ENCODE assay signal across 9 cellular contexts in genomic region chr3:178536271-178537079, GRCh38. TPM values are rescaled to one million over a fixed set of nuclear protein-coding genes. Genes with fewer than 3 reads are reported as not detected.
DNase-seq lines count a peak whose midpoint lies in the region; FAIRE-seq and TF ChIP-seq lines count a peak whose summit lies in the region.
"Had no signal": no experiment of that assay in that cellular context is flagged by ENCODE, and none has a peak within 500 bp of the region (broad histone marks: within the 10 kb centered on the region; RNA-seq: fewer than 3 reads in every experiment).

Gene KCNMB2 (plus strand): TSS chr3:178536436.

- no peak; the same call in 1 of the 2 replicates for TF ChIP-seq POLR2A in GM12891 (IDR thresholded peaks at IDR 0.05; ENCODE audit: low read depth, low read length)

- H3K4me1 ChIP-seq in parathyroid adenoma (no peaks in the 10 kb centered on the region), BE2C (no peaks in the 10 kb centered on the region)

- peak within 1 kb of the TSS; percentile 72 for H2AFZ ChIP-seq in parathyroid adenoma

- TF ChIP-seq CTCF in fibroblast of pulmonary artery (IDR thresholded peaks at IDR 0.05; ENCODE audit: low read length, missing control alignments), result no peak
- TF ChIP-seq CTCF in parathyroid adenoma (IDR thresholded peaks at IDR 0.05), result no peak
- TF ChIP-seq CTCF in BE2C (IDR thresholded peaks at IDR 0.05; ENCODE audit: low read depth, low read length), result no peak

- DNase-seq in GM12891 (ENCODE audit: insufficient read length, low spot score) (no peak), NCI-H2227 treated with DMSO at 0.1 percent for 48 hours (lab: John Stamatoyannopoulos, UW) (peak; percentile 32), fibroblast of pulmonary artery (ENCODE audit: low read depth) (peak; percentile 29), GM19238 (ENCODE audit: insufficient read length, low spot score) (no peak), HuH-7 (ENCODE audit: low spot score) (no peak), BE2C (no peak)
- DNase-seq in activated CD4-positive, alpha-beta T cell treated with anti-CD3 and anti-CD28 coated beads, Interleukin-2, amount 50 U/mL, for 4 hours, result no peak

- H3K4me3 ChIP-seq in fibroblast of pulmonary artery (replicated peaks; ENCODE audit: low read depth, low read length), result peak within 1 kb of the TSS; percentile 40
- peak within 1 kb of the TSS; percentile 58 for H3K4me3 ChIP-seq in parathyroid adenoma (ENCODE audit: low read depth, low read length)
- no peak within 1 kb of the TSS for H3K4me3 ChIP-seq in BE2C (ENCODE audit: low read depth, low read length)

- no peak within 1 kb of the TSS for H3K27ac ChIP-seq in parathyroid adenoma

- no peak within 1 kb of the TSS for H3K9ac ChIP-seq in parathyroid adenoma

- H3K36me3 ChIP-seq in parathyroid adenoma (ENCODE audit: control insufficient read depth, insufficient read depth, low read length) (no peaks in the 10 kb centered on the region), BE2C (no peaks in the 10 kb centered on the region)

- H3K4me2 ChIP-seq in parathyroid adenoma (ENCODE audit: low read length), result peak within 1 kb of the TSS; percentile 81

- H3K79me2 ChIP-seq in parathyroid adenoma, result no peaks in the 10 kb centered on the region

- H3K27me3 ChIP-seq in parathyroid adenoma (ENCODE audit: control insufficient read depth, insufficient read depth, low read length) (no peaks in the 10 kb centered on the region), BE2C (peaks cover 49% of the 10 kb centered on the region)

- H3K9me3 ChIP-seq in parathyroid adenoma (ENCODE audit: control insufficient read depth, low read length), result no peaks in the 10 kb centered on the region
- no peaks in the 10 kb centered on the region for H3K9me3 ChIP-seq in BE2C

- FAIRE-seq in GM12891 (lab: Jason Lieb, UNC), result peak; percentile 74
- FAIRE-seq: endometrium had no signal

TF ChIP-seq in GM12891, 5 proteins besides CTCF, POLR2A, EP300 and RAD21:
- TF ChIP-seq SPI1 (IDR thresholded peaks at IDR 0.05; ENCODE audit: low read depth, low read length), result 0 out of 2 replicates have a peak, but pooled peaks have one; percentile 8
- TF ChIP-seq POU2F2 (IDR thresholded peaks at IDR 0.05; ENCODE audit: low read depth, low read length), result 0 out of 2 replicates have a peak, but pooled peaks have one; percentile 24
- TF ChIP-seq POLR2AphosphoS5 (IDR thresholded peaks at IDR 0.05; ENCODE audit: low read depth, low read length), result no peak
- TF ChIP-seq PAX5 (IDR thresholded peaks at IDR 0.05; ENCODE audit: insufficient read depth, low read length, severe bottlenecking), result no peak
- TF ChIP-seq TAF1 (IDR thresholded peaks at IDR 0.05; ENCODE audit: low read depth, low read length), result no peak

RNA-seq across cellular contexts. Expression of gene KCNMB2, which starts in this region (rescaled TPM):
- 1.0 TPM for polyA plus RNA-seq in GM12891 (2012; ENCODE audit: low read depth, missing spikeins)
- polyA plus RNA-seq in BE2C (2012; ENCODE audit: insufficient read depth, insufficient read length, low read depth), result not detected

Comparison
In these comparisons a context has a peak if more than half of its experiments do, and no peak if none do; other contexts are left out.
1. DNase-seq: peak in NCI-H2227 treated with DMSO at 0.1 percent for 48 hours (single experiment) and fibroblast of pulmonary artery (single experiment); none in GM12891 (single experiment), GM19238 (single experiment), activated CD4-positive, alpha-beta T cell treated with anti-CD3 and anti-CD28 coated beads, Interleukin-2, amount 50 U/mL, for 4 hours (0 of 2), HuH-7 (single experiment) and BE2C (single experiment).